Comparison of ENCODE assay signal across 35 cellular contexts in genomic region chr6:169891846-169892245, GRCh38.
"Had no signal": no experiment of that assay in that cellular context is flagged by ENCODE, and none has a peak within 500 bp of the region (broad histone marks: within the 10 kb centered on the region; RNA-seq: fewer than 3 reads in every experiment).

No MANE protein-coding gene starts in this region.

- H3K4me1 ChIP-seq: adrenal gland, body of pancreas, breast epithelium had no signal

- H3K27ac ChIP-seq: adrenal gland, body of pancreas, brain microvascular endothelial cell, breast epithelium, VCaP had no signal

- H3K4me3 ChIP-seq: adrenal gland, body of pancreas, breast epithelium had no signal

- H3K4me1 Mint-ChIP-seq: activated CD4-positive, alpha-beta T cell treated with anti-CD3 and anti-CD28 coated beads, Interleukin-2, amount 10 ng/mL, durations not matched to agents 24 days and 14 days; activated CD8-positive, alpha-beta memory T cell treated with anti-CD3 and anti-CD28 coated beads, Interleukin-2, amount 10 ng/mL, durations not matched to agents 7 days and 5 days; activated naive CD8-positive, alpha-beta T cell treated with anti-CD3 and anti-CD28 coated beads for 36 hours; activated T-helper 17 cell treated with anti-CD3 and anti-CD28 coated beads, Interleukin-2, amount 50 U/mL, for 72 hours had no signal

- H3K9me3 Mint-ChIP-seq: activated CD8-positive, alpha-beta T cell treated with anti-CD3 and anti-CD28 coated beads for 36 hours; activated naive CD8-positive, alpha-beta T cell treated with anti-CD3 and anti-CD28 coated beads for 36 hours had no signal

- H3K9me3 ChIP-seq: adrenal gland, body of pancreas had no signal

- H3K27ac Mint-ChIP-seq: activated B cell treated with CpG ODN at 0.5 μM for 24 hours; activated CD4-positive, alpha-beta memory T cell treated with anti-CD3 and anti-CD28 coated beads for 36 hours; activated CD4-positive, alpha-beta T cell treated with anti-CD3 and anti-CD28 coated beads, Interleukin-2, amount 10 ng/mL, durations not matched to agents 24 days and 14 days; activated CD8-positive, alpha-beta memory T cell treated with anti-CD3 and anti-CD28 coated beads, Interleukin-2, amount 10 ng/mL, durations not matched to agents 7 days and 5 days; activated CD8-positive, alpha-beta T cell treated with anti-CD3 and anti-CD28 coated beads for 36 hours; activated naive CD4-positive, alpha-beta T cell treated with anti-CD3 and anti-CD28 coated beads for 36 hours; activated naive CD4-positive, alpha-beta T cell treated with anti-CD3 and anti-CD28 coated beads, Interleukin-2, amount 50 U/mL, for 72 hours; activated naive CD8-positive, alpha-beta T cell treated with anti-CD3 and anti-CD28 coated beads for 36 hours; activated T-cell treated with anti-CD3 and anti-CD28 coated beads, Interleukin-2, amount 50 U/mL, for 72 hours; activated T-helper 1 cell treated with anti-CD3 and anti-CD28 coated beads, Interleukin-12 subunit alpha, Interleukin-12 subunit beta, Interleukin-2, Interleukin-4 antibody, amounts not matched to agents 30 ng/mL and 10 ng/mL and 1 ng/mL, durations not matched to agents 14 hours and 24 hours and 36 hours; activated T-helper 17 cell treated with anti-CD3 and anti-CD28 coated beads, Interleukin-2, amount 50 U/mL, for 72 hours; T-helper 1 cell treated with Interleukin-12 subunit alpha and Interleukin-12 subunit beta and Interleukin-4 antibody, amounts not matched to agents 30 μg/mL and 1 μg/mL, for 36 hours; T-helper 2 cell treated with Interferon-gamma antibody and Interleukin-4, amounts not matched to agents 5 μg/mL and 100 μg/mL, for 36 hours had no signal

- H3K27me3 ChIP-seq: adrenal gland, body of pancreas, brain microvascular endothelial cell had no signal

- H3K4me3 Mint-ChIP-seq: activated B cell treated with CpG ODN at 0.5 μM for 24 hours; activated CD4-positive, alpha-beta memory T cell treated with anti-CD3 and anti-CD28 coated beads for 36 hours; activated CD4-positive, alpha-beta T cell treated with anti-CD3 and anti-CD28 coated beads, Interleukin-2, amount 10 ng/mL, durations not matched to agents 24 days and 14 days; activated CD8-positive, alpha-beta memory T cell treated with anti-CD3 and anti-CD28 coated beads, Interleukin-2, amount 10 ng/mL, durations not matched to agents 7 days and 5 days; activated CD8-positive, alpha-beta T cell treated with anti-CD3 and anti-CD28 coated beads for 36 hours; activated naive CD4-positive, alpha-beta T cell treated with anti-CD3 and anti-CD28 coated beads for 36 hours; activated naive CD8-positive, alpha-beta T cell treated with anti-CD3 and anti-CD28 coated beads for 36 hours; activated T-cell treated with anti-CD3 and anti-CD28 coated beads, Interleukin-2, amount 50 U/mL, for 4 hours; activated T-cell treated with anti-CD3 and anti-CD28 coated beads, Interleukin-2, amount 50 U/mL, for 72 hours; activated T-helper 1 cell treated with anti-CD3 and anti-CD28 coated beads, Interleukin-12 subunit alpha, Interleukin-12 subunit beta, Interleukin-2, Interleukin-4 antibody, amounts not matched to agents 30 ng/mL and 10 ng/mL and 1 ng/mL, durations not matched to agents 14 hours and 24 hours and 36 hours; activated T-helper 17 cell treated with anti-CD3 and anti-CD28 coated beads, Interleukin-2, amount 50 U/mL, for 72 hours; T-helper 1 cell treated with Interleukin-12 subunit alpha and Interleukin-12 subunit beta and Interleukin-4 antibody, amounts not matched to agents 30 μg/mL and 1 μg/mL, for 36 hours; T-helper 2 cell treated with Interferon-gamma antibody and Interleukin-4, amounts not matched to agents 5 μg/mL and 100 μg/mL, for 36 hours had no signal

- H3K36me3 ChIP-seq: adrenal gland, brain microvascular endothelial cell, breast epithelium had no signal

- H3K36me3 Mint-ChIP-seq: activated CD4-positive, alpha-beta memory T cell treated with anti-CD3 and anti-CD28 coated beads for 36 hours; activated CD8-positive, alpha-beta memory T cell treated with anti-CD3 and anti-CD28 coated beads, Interleukin-2, amount 10 ng/mL, durations not matched to agents 7 days and 5 days; activated naive CD8-positive, alpha-beta T cell treated with anti-CD3 and anti-CD28 coated beads for 36 hours had no signal

- H3K27me3 Mint-ChIP-seq: activated CD4-positive, alpha-beta T cell treated with anti-CD3 and anti-CD28 coated beads, Interleukin-2, amount 10 ng/mL, durations not matched to agents 24 days and 14 days had no signal

- DNase-seq: activated B cell treated with CpG ODN at 0.5 μM for 24 hours; activated CD4-positive, alpha-beta memory T cell treated with anti-CD3 and anti-CD28 coated beads for 36 hours; activated CD4-positive, alpha-beta T cell treated with anti-CD3 and anti-CD28 coated beads for 4 hours; activated CD4-positive, alpha-beta T cell treated with anti-CD3 and anti-CD28 coated beads, Interleukin-2, amount 10 ng/mL, durations not matched to agents 24 days and 14 days; activated CD4-positive, alpha-beta T cell treated with anti-CD3 and anti-CD28 coated beads, Interleukin-2, amount 50 U/mL, for 1 hour; activated CD4-positive, alpha-beta T cell treated with anti-CD3 and anti-CD28 coated beads, Interleukin-2, amount 50 U/mL, for 4 hours; activated CD4-positive, CD25-positive, alpha-beta regulatory T cell treated with anti-CD3 and anti-CD28 coated beads, Interleukin-2, amount 50 U/mL, for 72 hours; activated CD8-positive, alpha-beta memory T cell treated with anti-CD3 and anti-CD28 coated beads, Interleukin-2, amount 10 ng/mL, durations not matched to agents 7 days and 5 days; activated CD8-positive, alpha-beta T cell treated with anti-CD3 and anti-CD28 coated beads for 36 hours; activated effector memory CD4-positive, alpha-beta T cell treated with anti-CD3 and anti-CD28 coated beads, Interleukin-2, amount 50 U/mL, for 16 hours; activated gamma-delta T cell treated with Interleukin-2 at 50 U/mL for 16 hours; activated naive CD4-positive, alpha-beta T cell; activated naive CD4-positive, alpha-beta T cell treated with anti-CD3 and anti-CD28 coated beads for 36 hours; activated naive CD4-positive, alpha-beta T cell treated with anti-CD3 and anti-CD28 coated beads, Interleukin-2, amount 50 U/mL, for 16 hours; activated naive CD8-positive, alpha-beta T cell treated with anti-CD3 and anti-CD28 coated beads for 36 hours; activated T-cell treated with anti-CD3 and anti-CD28 coated beads for 4 hours; activated T-cell treated with anti-CD3 and anti-CD28 coated beads, Interleukin-2, amount 50 U/mL, for 1 hour; activated T-cell treated with anti-CD3 and anti-CD28 coated beads, Interleukin-2, amount 50 U/mL, for 4 hours; activated T-cell treated with anti-CD3 and anti-CD28 coated beads, Interleukin-2, amount 50 U/mL, for 72 hours; adrenal gland; amniotic stem cell; aorta; body of pancreas; brain microvascular endothelial cell; central memory CD4-positive, alpha-beta T cell; T-helper 1 cell; T-helper 2 cell; T-helper 9 cell had no signal
